Comparison of ENCODE assay signal across 10 cellular contexts in the genomic region with DNA sequence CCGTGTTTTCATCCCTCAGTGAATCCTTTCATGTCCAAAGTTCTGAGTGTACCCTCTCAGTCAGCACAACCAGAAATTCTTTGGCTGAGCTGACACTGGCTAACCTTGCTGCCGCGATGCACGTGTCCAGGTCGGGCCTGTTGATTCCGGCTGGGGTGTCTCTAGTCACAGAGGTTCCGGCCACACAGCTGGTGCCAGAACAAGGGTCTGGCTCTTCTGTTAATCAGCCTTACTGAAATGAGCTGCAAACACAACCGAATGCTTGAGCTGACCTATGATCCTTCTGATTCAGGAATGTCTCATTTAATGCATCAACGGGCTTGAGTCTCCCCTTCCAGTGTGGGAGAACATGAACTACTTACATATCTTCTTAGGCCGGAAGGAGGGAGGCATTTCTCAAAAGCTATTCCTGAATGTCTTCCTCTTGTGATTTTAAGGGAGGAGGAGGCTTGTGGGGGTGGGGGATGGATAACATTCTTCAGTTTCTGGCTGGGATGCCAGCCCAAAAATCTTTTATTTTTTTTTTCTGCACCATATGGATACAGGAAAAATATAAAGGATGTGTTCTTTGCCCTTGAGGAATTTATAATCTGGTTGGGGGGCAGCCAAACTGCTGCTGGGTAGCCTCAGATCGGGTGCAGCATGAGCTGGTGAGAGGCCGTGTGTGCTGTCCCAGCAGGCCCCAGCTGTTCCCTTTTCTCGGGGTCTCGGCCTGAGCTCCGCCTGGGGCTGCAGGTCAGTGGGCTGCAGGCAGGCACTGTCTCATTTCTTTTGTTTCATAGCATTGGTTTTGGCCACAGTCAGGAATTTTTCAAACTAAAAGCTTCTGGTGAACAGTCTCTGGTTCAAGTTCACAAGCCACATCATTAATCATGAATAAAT.
DNase-seq lines count a peak whose midpoint lies in the region; ATAC-seq, FAIRE-seq and TF ChIP-seq lines count a peak whose summit lies in the region.
"Had no signal": no experiment of that assay in that cellular context is flagged by ENCODE, and none has a peak within 500 bp of the region (broad histone marks: within the 10 kb centered on the region; RNA-seq: fewer than 3 reads in every experiment).

No MANE protein-coding gene starts in this region.

- TF ChIP-seq POLR2A in breast epithelium (IDR thresholded peaks at IDR 0.05) (no peak), endothelial cell of umbilical vein (IDR thresholded peaks at IDR 0.05; ENCODE audit: low read depth, low read length) (no peak)

- no peak for TF ChIP-seq CTCF in breast epithelium (IDR thresholded peaks at IDR 0.05)
- TF ChIP-seq CTCF in MCF 10A (IDR thresholded peaks at IDR 0.05; ENCODE audit: unreplicated experiment): no peak
- no peak for TF ChIP-seq CTCF in endothelial cell of umbilical vein (IDR thresholded peaks at IDR 0.05; ENCODE audit: extremely low read depth in 1 of 2, insufficient read depth in 1 of 2, low read depth in 1 of 2, low read length in 2 of 2)

- DNase-seq in breast epithelium (ENCODE audit: low spot score in 2 of 2) (peak in 1 of 2 donors; percentile 54), MCF 10A (ENCODE audit: unreplicated experiment) (no peak), endothelial cell of umbilical vein (ENCODE audit: low read depth, low spot score) (peak; percentile 56), aorta (no peak), NCI-H128 (lab: John Stamatoyannopoulos, UW; ENCODE audit: unreplicated experiment) (no peak)
- DNase-seq in activated CD8-positive, alpha-beta T cell treated with anti-CD3 and anti-CD28 coated beads, Interleukin-2, amount 10 ng/mL, durations not matched to agents 7 days and 5 days: no peak
- DNase-seq: activated CD8-positive, alpha-beta memory T cell treated with anti-CD3 and anti-CD28 coated beads, Interleukin-2, amount 10 ng/mL, durations not matched to agents 7 days and 5 days had no signal

- no peaks in the 10 kb centered on the region for H3K4me1 Mint-ChIP-seq in MCF 10A (ENCODE audit: insufficient read depth, unreplicated experiment)
- H3K4me1 Mint-ChIP-seq in activated CD8-positive, alpha-beta T cell treated with anti-CD3 and anti-CD28 coated beads, Interleukin-2, amount 10 ng/mL, durations not matched to agents 7 days and 5 days (ENCODE audit: low read depth): peaks cover 4% of the 10 kb centered on the region
- H3K4me1 Mint-ChIP-seq: activated CD8-positive, alpha-beta memory T cell treated with anti-CD3 and anti-CD28 coated beads, Interleukin-2, amount 10 ng/mL, durations not matched to agents 7 days and 5 days had no signal

- BruUV-seq in MCF 10A (replicated peaks; lab: Mats Ljungman, UMichigan) (no TSS peak), endothelial cell of umbilical vein (replicated peaks; lab: Mats Ljungman, UMichigan) (no TSS peak)

- intact Hi-C loops in breast epithelium (cut with DNase I; ENCODE audit: low total_unique reads): no loop called here
- intact Hi-C loops in MCF 10A (cut with micrococcal nuclease): no loop called here
- intact Hi-C loops in endothelial cell of umbilical vein (cut with micrococcal nuclease): no loop called here
- intact Hi-C loops in aorta (cut with DNase I): no loop called here

- no peaks in the 10 kb centered on the region for H3K79me2 ChIP-seq in endothelial cell of umbilical vein (ENCODE audit: control insufficient read depth, insufficient read depth, low read length)

- H3K4me3 Mint-ChIP-seq in MCF 10A (ENCODE audit: unreplicated experiment): no peak overlapping the region
- H3K4me3 Mint-ChIP-seq in activated CD8-positive, alpha-beta T cell treated with anti-CD3 and anti-CD28 coated beads, Interleukin-2, amount 10 ng/mL, durations not matched to agents 7 days and 5 days: no peak overlapping the region
- H3K4me3 Mint-ChIP-seq: activated CD8-positive, alpha-beta memory T cell treated with anti-CD3 and anti-CD28 coated beads, Interleukin-2, amount 10 ng/mL, durations not matched to agents 7 days and 5 days had no signal

- H3K27ac ChIP-seq in breast epithelium (peak overlapping the region; percentile 9 to 77), endothelial cell of umbilical vein (ENCODE audit: insufficient read depth, low read depth, low read length) (no peak overlapping the region), mesodermal cell (ENCODE audit: low read depth, low read length, severe bottlenecking) (peak overlapping the region; percentile 80), aorta (ENCODE audit: low read depth in 1 of 2, low read length in 2 of 2) (peak overlapping the region; percentile 45 to 64)
- H3K27ac ChIP-seq: 22Rv1 had no signal

- CTCF ChIA-PET in MCF 10A (lab: Yijun Ruan, JAX): interaction anchor here (0.7 kb wide), 1 partner anchor 41 kb away, joined by 3 read pairs; no protein-coding TSS in a partner anchor
- CTCF ChIA-PET in endothelial cell of umbilical vein (lab: Charles Lee): interaction anchor here (0.8 to 1.5 kb wide), 6 partner anchors 9 to 869 kb away, joined by 3 to 7 read pairs (median 4); no protein-coding TSS in a partner anchor
- CTCF ChIA-PET in activated CD8-positive, alpha-beta T cell treated with anti-CD3 and anti-CD28 coated beads, Interleukin-2, amount 10 ng/mL, durations not matched to agents 7 days and 5 days (lab: Charles Lee): interaction anchor here (0.9 kb wide), 1 partner anchor 465 kb away, joined by 3 read pairs; no protein-coding TSS in a partner anchor

- no peaks in the 10 kb centered on the region for H3K36me3 ChIP-seq in breast epithelium
- no peaks in the 10 kb centered on the region for H3K36me3 ChIP-seq in endothelial cell of umbilical vein (ENCODE audit: control insufficient read depth in 2 of 2, extremely low read depth in 1 of 2, insufficient read depth in 2 of 2, low read length in 2 of 2)
- H3K36me3 ChIP-seq in mesodermal cell (ENCODE audit: control insufficient read depth, insufficient read depth, low read length): no peaks in the 10 kb centered on the region
- H3K36me3 ChIP-seq in aorta (ENCODE audit: control insufficient read depth in 1 of 2, insufficient read depth in 2 of 2, low read length in 1 of 2): no peaks in the 10 kb centered on the region

- H3K27me3 ChIP-seq in breast epithelium (no peaks in the 10 kb centered on the region), endothelial cell of umbilical vein (ENCODE audit: control insufficient read depth in 2 of 2, insufficient read depth in 2 of 2, low read length in 2 of 2) (no peaks in the 10 kb centered on the region), aorta (ENCODE audit: control insufficient read depth in 1 of 2, insufficient read depth in 2 of 2, low read length in 1 of 2) (no peaks in the 10 kb centered on the region)

- H3K27me3 Mint-ChIP-seq in MCF 10A (ENCODE audit: insufficient read depth, unreplicated experiment): no peaks in the 10 kb centered on the region
- H3K27me3 Mint-ChIP-seq in activated CD8-positive, alpha-beta T cell treated with anti-CD3 and anti-CD28 coated beads, Interleukin-2, amount 10 ng/mL, durations not matched to agents 7 days and 5 days (ENCODE audit: low read depth): no peaks in the 10 kb centered on the region
- H3K27me3 Mint-ChIP-seq: activated CD8-positive, alpha-beta memory T cell treated with anti-CD3 and anti-CD28 coated beads, Interleukin-2, amount 10 ng/mL, durations not matched to agents 7 days and 5 days had no signal

- dilution Hi-C loops in endothelial cell of umbilical vein (cut with MboI; ENCODE audit: extremely low pct_ligation_motif_present, low sequenced_read_pairs): no loop called here

- H4K20me1 ChIP-seq in endothelial cell of umbilical vein (replicated peaks; ENCODE audit: control insufficient read depth, extremely low read depth, insufficient read depth, low read length): no peaks in the 10 kb centered on the region

- ATAC-seq in aorta (ENCODE audit: low FRiP score): peak; percentile 40
- no peak for ATAC-seq in activated CD8-positive, alpha-beta T cell treated with anti-CD3 and anti-CD28 coated beads, Interleukin-2, amount 10 ng/mL, durations not matched to agents 7 days and 5 days
- ATAC-seq in HG02970 (IDR thresholded peaks at IDR 0.05; ENCODE audit: low FRiP score, unreplicated experiment): no peak
- ATAC-seq: activated CD8-positive, alpha-beta memory T cell treated with anti-CD3 and anti-CD28 coated beads, Interleukin-2, amount 10 ng/mL, durations not matched to agents 7 days and 5 days had no signal

- no peak overlapping the region for H3K4me3 ChIP-seq in breast epithelium
- H3K4me3 ChIP-seq in endothelial cell of umbilical vein (replicated peaks in 1 of 3; ENCODE audit: insufficient read depth in 1 of 3, low read depth in 1 of 3, low read length in 3 of 3): no peak overlapping the region
- no peak overlapping the region for H3K4me3 ChIP-seq in mesodermal cell (ENCODE audit: extremely low read depth, insufficient read depth, low read length, poor library complexity, severe bottlenecking)
- H3K4me3 ChIP-seq in aorta (ENCODE audit: low read length in 2 of 2): no peak overlapping the region

- no peak overlapping the region for H3K9ac ChIP-seq in endothelial cell of umbilical vein (replicated peaks; ENCODE audit: extremely low read depth, insufficient read depth, low read length)

- H3K36me3 Mint-ChIP-seq in MCF 10A (ENCODE audit: insufficient read depth, unreplicated experiment): no peaks in the 10 kb centered on the region
- no peaks in the 10 kb centered on the region for H3K36me3 Mint-ChIP-seq in activated CD8-positive, alpha-beta T cell treated with anti-CD3 and anti-CD28 coated beads, Interleukin-2, amount 10 ng/mL, durations not matched to agents 7 days and 5 days (ENCODE audit: low read depth)
- H3K36me3 Mint-ChIP-seq: activated CD8-positive, alpha-beta memory T cell treated with anti-CD3 and anti-CD28 coated beads, Interleukin-2, amount 10 ng/mL, durations not matched to agents 7 days and 5 days had no signal

- H3K9me3 ChIP-seq in breast epithelium (no peaks in the 10 kb centered on the region), endothelial cell of umbilical vein (replicated peaks; ENCODE audit: control insufficient read depth, insufficient read depth, low read length) (no peaks in the 10 kb centered on the region), mesodermal cell (ENCODE audit: control insufficient read depth, low read length) (no peaks in the 10 kb centered on the region), aorta (ENCODE audit: control insufficient read depth, low read length) (no peaks in the 10 kb centered on the region)

- H3K9me3 Mint-ChIP-seq in MCF 10A (ENCODE audit: unreplicated experiment): no peaks in the 10 kb centered on the region
- no peaks in the 10 kb centered on the region for H3K9me3 Mint-ChIP-seq in activated CD8-positive, alpha-beta T cell treated with anti-CD3 and anti-CD28 coated beads, Interleukin-2, amount 10 ng/mL, durations not matched to agents 7 days and 5 days (ENCODE audit: insufficient read depth)

- 74 to 84% methylated on average over 13 to 14 of the region's 15 CpGs for WGBS in mesodermal cell (ENCODE audit: insufficient coverage in 2 of 2), 2 experiments
- WGBS in aorta, 2 donors: 17 to 20% methylated on average over 15 of the region's 15 CpGs

- no peaks in the 10 kb centered on the region for H3K9me1 ChIP-seq in endothelial cell of umbilical vein (replicated peaks; ENCODE audit: control insufficient read depth, extremely low read depth, insufficient read depth, low read length)

- H3K4me1 ChIP-seq in breast epithelium (no peaks in the 10 kb centered on the region), endothelial cell of umbilical vein (ENCODE audit: control insufficient read depth, extremely low read depth, insufficient read depth, low read length) (peaks cover 13% of the 10 kb centered on the region), mesodermal cell (ENCODE audit: control insufficient read depth, insufficient read depth, low read length, poor library complexity, severe bottlenecking) (peaks cover 7% of the 10 kb centered on the region), aorta (ENCODE audit: control insufficient read depth in 1 of 2, insufficient read depth in 2 of 2, low read length in 2 of 2) (peaks cover 0 to 2% of the 10 kb centered on the region in 2 donors)

- POLR2A ChIA-PET in MCF 10A (lab: Yijun Ruan, JAX): no interaction called here
- POLR2A ChIA-PET in endothelial cell of umbilical vein (lab: Charles Lee): no interaction called here
- POLR2A ChIA-PET in activated CD8-positive, alpha-beta T cell treated with anti-CD3 and anti-CD28 coated beads, Interleukin-2, amount 10 ng/mL, durations not matched to agents 7 days and 5 days (lab: Charles Lee): no interaction called here

- peak overlapping the region; percentile 2 for H3K4me2 ChIP-seq in endothelial cell of umbilical vein (ENCODE audit: insufficient read depth, low read length)

- H3K27ac Mint-ChIP-seq in MCF 10A (ENCODE audit: low read depth, unreplicated experiment): no peak overlapping the region
- H3K27ac Mint-ChIP-seq in activated CD8-positive, alpha-beta T cell treated with anti-CD3 and anti-CD28 coated beads, Interleukin-2, amount 10 ng/mL, durations not matched to agents 7 days and 5 days: no peak overlapping the region
- H3K27ac Mint-ChIP-seq: activated CD8-positive, alpha-beta memory T cell treated with anti-CD3 and anti-CD28 coated beads, Interleukin-2, amount 10 ng/mL, durations not matched to agents 7 days and 5 days had no signal

- FAIRE-seq in endothelial cell of umbilical vein (lab: Jason Lieb, UNC): peak; percentile 44

- H2AFZ ChIP-seq in endothelial cell of umbilical vein (ENCODE audit: low read depth, low read length): peak overlapping the region; percentile 93
